Comparison of ENCODE assay signal across 8 cellular contexts in genomic region chr5:96957125-96958041, GRCh38. TPM values are rescaled to one million over a fixed set of nuclear protein-coding genes. Genes with fewer than 3 reads are reported as not detected.
DNase-seq lines count a peak whose midpoint lies in the region; ATAC-seq and FAIRE-seq lines count a peak whose summit lies in the region.
"Had no signal": no experiment of that assay in that cellular context is flagged by ENCODE, and none has a peak within 500 bp of the region (broad histone marks: within the 10 kb centered on the region; RNA-seq: fewer than 3 reads in every experiment).

No MANE protein-coding gene starts in this region.

- H3K4me1 Mint-ChIP-seq in IgD-negative memory B cell (peaks cover 62 to 72% (median 65%) of the 10 kb centered on the region in 3 donors), naive B cell (peaks cover 56 to 86% (median 63%) of the 10 kb centered on the region in 3 donors)

- H3K36me3 Mint-ChIP-seq in IgD-negative memory B cell (peaks cover 8% of the 10 kb centered on the region), naive B cell (no peaks in the 10 kb centered on the region)

- H3K27me3 Mint-ChIP-seq in IgD-negative memory B cell (no peaks in the 10 kb centered on the region), naive B cell (no peaks in the 10 kb centered on the region)

- H3K9me3 Mint-ChIP-seq in IgD-negative memory B cell (no peaks in the 10 kb centered on the region), naive B cell (no peaks in the 10 kb centered on the region)

- peak; percentile 39 for DNase-seq in naive B cell
- no peak for DNase-seq in urothelium cell line (ENCODE audit: low spot score)
- no peak for DNase-seq in AG08395 (ENCODE audit: low spot score)
- no peak for DNase-seq in DMS153 treated with DMSO at 0.1 percent for 48 hours (lab: John Stamatoyannopoulos, UW; ENCODE audit: unreplicated experiment)
- DNase-seq: NCI-H1694 treated with DMSO at 0.1 percent for 48 hours had no signal

- ATAC-seq in GM18858 (IDR thresholded peaks at IDR 0.05; ENCODE audit: unreplicated experiment) (peak; percentile 32), GM21529 (IDR thresholded peaks at IDR 0.05; ENCODE audit: unreplicated experiment) (peak; percentile 47), naive B cell (ENCODE audit: low read depth in 2 of 2) (peak; percentile 46 to 50)

- H3K4me3 Mint-ChIP-seq in IgD-negative memory B cell (peak overlapping the region; percentile 72 to 88 (median 80)), naive B cell (peak overlapping the region; percentile 7 to 84 (median 76))

- no peak for FAIRE-seq in urothelium cell line (lab: Jason Lieb, UNC)

- peak overlapping the region; percentile 81 to 99 (median 86) for H3K27ac Mint-ChIP-seq in IgD-negative memory B cell
- H3K27ac Mint-ChIP-seq in naive B cell, result peak overlapping the region; percentile 89 to 92 (median 91)

RNA-seq across cellular contexts. Expression of gene LNPEP, which starts 21.5 kb away (rescaled TPM):
- polyA plus RNA-seq in IgD-negative memory B cell, result 20.1 TPM
- polyA plus RNA-seq in naive B cell (ENCODE audit: low read depth in 6 of 6), result 10 to 100 TPM; 17.3 to 50.9 (median 44.3) TPM
